1 cellular context compared by ENCODE assay signal in genomic region chr22:17359501-17359900, GRCh38.
TF ChIP-seq lines count a peak whose summit lies in the region.

No MANE protein-coding gene starts in this region.

TF ChIP-seq in SK-N-SH, 30 proteins besides CTCF, POLR2A, EP300 and RAD21:
- TF ChIP-seq, protein P1, sequence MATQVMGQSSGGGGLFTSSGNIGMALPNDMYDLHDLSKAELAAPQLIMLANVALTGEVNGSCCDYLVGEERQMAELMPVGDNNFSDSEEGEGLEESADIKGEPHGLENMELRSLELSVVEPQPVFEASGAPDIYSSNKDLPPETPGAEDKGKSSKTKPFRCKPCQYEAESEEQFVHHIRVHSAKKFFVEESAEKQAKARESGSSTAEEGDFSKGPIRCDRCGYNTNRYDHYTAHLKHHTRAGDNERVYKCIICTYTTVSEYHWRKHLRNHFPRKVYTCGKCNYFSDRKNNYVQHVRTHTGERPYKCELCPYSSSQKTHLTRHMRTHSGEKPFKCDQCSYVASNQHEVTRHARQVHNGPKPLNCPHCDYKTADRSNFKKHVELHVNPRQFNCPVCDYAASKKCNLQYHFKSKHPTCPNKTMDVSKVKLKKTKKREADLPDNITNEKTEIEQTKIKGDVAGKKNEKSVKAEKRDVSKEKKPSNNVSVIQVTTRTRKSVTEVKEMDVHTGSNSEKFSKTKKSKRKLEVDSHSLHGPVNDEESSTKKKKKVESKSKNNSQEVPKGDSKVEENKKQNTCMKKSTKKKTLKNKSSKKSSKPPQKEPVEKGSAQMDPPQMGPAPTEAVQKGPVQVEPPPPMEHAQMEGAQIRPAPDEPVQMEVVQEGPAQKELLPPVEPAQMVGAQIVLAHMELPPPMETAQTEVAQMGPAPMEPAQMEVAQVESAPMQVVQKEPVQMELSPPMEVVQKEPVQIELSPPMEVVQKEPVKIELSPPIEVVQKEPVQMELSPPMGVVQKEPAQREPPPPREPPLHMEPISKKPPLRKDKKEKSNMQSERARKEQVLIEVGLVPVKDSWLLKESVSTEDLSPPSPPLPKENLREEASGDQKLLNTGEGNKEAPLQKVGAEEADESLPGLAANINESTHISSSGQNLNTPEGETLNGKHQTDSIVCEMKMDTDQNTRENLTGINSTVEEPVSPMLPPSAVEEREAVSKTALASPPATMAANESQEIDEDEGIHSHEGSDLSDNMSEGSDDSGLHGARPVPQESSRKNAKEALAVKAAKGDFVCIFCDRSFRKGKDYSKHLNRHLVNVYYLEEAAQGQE (IDR thresholded peaks at IDR 0.05; ENCODE audit: low read depth, low read length), result no peak
- TF ChIP-seq USF2 (IDR thresholded peaks at IDR 0.05; ENCODE audit: borderline replicate concordance, low read depth, low read length), result no peak
- TF ChIP-seq, protein P2, sequence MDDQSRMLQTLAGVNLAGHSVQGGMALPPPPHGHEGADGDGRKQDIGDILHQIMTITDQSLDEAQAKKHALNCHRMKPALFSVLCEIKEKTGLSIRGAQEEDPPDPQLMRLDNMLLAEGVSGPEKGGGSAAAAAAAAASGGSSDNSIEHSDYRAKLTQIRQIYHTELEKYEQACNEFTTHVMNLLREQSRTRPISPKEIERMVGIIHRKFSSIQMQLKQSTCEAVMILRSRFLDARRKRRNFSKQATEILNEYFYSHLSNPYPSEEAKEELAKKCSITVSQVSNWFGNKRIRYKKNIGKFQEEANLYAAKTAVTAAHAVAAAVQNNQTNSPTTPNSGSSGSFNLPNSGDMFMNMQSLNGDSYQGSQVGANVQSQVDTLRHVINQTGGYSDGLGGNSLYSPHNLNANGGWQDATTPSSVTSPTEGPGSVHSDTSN (IDR thresholded peaks at IDR 0.05), result no peak
- TF ChIP-seq TAF1 (IDR thresholded peaks at IDR 0.05; ENCODE audit: borderline replicate concordance, low read depth, low read length), result no peak
- TF ChIP-seq FOXJ3 (CRISPR knock-in tag; IDR thresholded peaks at IDR 0.05), result no peak
- no peak for TF ChIP-seq ELF1 (IDR thresholded peaks at IDR 0.05)
- no peak for TF ChIP-seq TCF12 (IDR thresholded peaks at IDR 0.05)
- no peak for TF ChIP-seq RFX5 (IDR thresholded peaks at IDR 0.05; ENCODE audit: low read length)
- TF ChIP-seq CHD2 (IDR thresholded peaks at IDR 0.05; ENCODE audit: low read length, partially characterized antibody), result no peak
- TF ChIP-seq RXRA (IDR thresholded peaks at IDR 0.05; ENCODE audit: borderline replicate concordance, low read depth), result no peak
